Comparison of ENCODE assay signal across 8 cellular contexts in the genomic region with DNA sequence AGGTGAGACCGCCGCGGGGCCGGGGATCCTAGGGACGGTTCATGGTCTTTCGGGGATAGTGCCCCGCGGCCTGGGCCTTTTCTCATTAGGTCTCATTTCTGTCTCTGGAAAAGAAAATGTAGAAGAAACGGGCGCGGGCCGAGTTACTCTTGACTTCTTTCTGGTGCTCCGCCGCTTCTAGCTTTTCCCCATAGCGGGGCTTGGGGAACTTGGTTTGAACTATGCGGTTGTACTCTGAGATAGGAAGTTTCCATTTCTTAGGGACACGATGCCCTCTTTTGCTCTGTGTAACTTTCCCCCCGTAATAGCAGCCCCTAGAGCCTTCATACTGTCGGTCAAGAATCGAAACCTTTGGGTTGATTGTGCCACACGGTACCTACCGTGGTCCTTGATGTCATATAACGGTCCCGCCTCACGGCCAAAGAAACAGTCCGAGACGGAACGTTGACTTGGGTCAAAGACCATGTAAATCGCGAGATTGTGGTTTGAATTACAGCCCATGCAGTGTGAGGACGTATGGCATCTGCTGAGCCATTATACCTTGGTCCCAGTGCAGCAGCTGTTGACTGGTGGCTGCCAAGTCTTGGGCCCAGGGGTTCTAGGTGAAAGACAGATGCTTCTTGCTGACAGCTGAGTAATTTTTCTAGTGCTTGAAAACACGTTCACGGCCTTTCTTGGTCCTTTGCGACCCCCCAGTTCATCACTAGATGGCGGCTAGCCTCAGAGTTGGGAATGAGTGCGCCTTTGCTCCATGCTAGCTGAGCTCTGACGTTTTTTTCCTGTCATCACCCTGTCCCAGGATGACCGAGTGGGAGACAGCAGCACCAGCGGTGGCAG. TPM values are rescaled to one million over a fixed set of nuclear protein-coding genes. Genes with fewer than 3 reads are reported as not detected.
DNase-seq lines count a peak whose midpoint lies in the region; ATAC-seq, FAIRE-seq and TF ChIP-seq lines count a peak whose summit lies in the region.

No MANE protein-coding gene starts in this region.

- ATAC-seq in K562 (peak; percentile 6), HG03442 (IDR thresholded peaks at IDR 0.05; ENCODE audit: unreplicated experiment) (no peak)

- no peaks in the 10 kb centered on the region for H3K9me1 ChIP-seq in K562 (ENCODE audit: control insufficient read depth, insufficient read depth, low read length)

- peaks cover 0 to 2% (median 0%) of the 10 kb centered on the region in 3 donors for H3K27me3 Mint-ChIP-seq in CD14-positive monocyte (ENCODE audit: low read depth in 3 of 3)

- no peak overlapping the region; the same call in 1 of the 2 replicates for H2AFZ ChIP-seq in K562 (ENCODE audit: low read depth, low read length)

- peak overlapping the region; percentile 93 to 96 (median 96) for H3K27ac Mint-ChIP-seq in CD14-positive monocyte

- intact Hi-C loops in CD14-positive monocyte (cut with micrococcal nuclease): loop anchor here in 1 of 2 donors (1.0 to 2.0 kb wide), 2 partner anchors 53 to 83 kb away; a partner anchor contains a TSS
- intact Hi-C loops in K562 (cut with micrococcal nuclease): loop anchor here (5.0 kb wide), 1 partner anchor 205 kb away; a partner anchor contains a TSS

- TF ChIP-seq EP300 in K562 (IDR thresholded peaks at IDR 0.05; ENCODE audit: low read length): no peak

- POLR2A ChIA-PET in K562 (lab: Yijun Ruan, JAX): interaction anchor here (0.6 to 2.0 kb wide), 13 partner anchors 10 to 193 kb away, joined by 3 to 8 read pairs (median 3); a partner anchor contains a TSS

- peak overlapping the region; percentile 92 for H3K9ac ChIP-seq in HUES64 (ENCODE audit: low read depth, low read length)
- H3K9ac ChIP-seq in K562 (ENCODE audit: insufficient read depth in 1 of 2, low read depth in 2 of 2, low read length in 2 of 2): peak overlapping the region; percentile 98 to 99

- H4K20me1 ChIP-seq in K562 (replicated peaks; ENCODE audit: control insufficient read depth, insufficient read depth, low read length): peaks cover 13% of the 10 kb centered on the region

- WGBS in HUES64: 9% methylated on average over 39 of the region's 39 CpGs
- WGBS in K562 (ENCODE audit: insufficient coverage, low coverage, missing lambda C conversion rate): under 1% methylated on average over 38 of the region's 39 CpGs
- WGBS in mesodermal cell (ENCODE audit: insufficient coverage in 2 of 2), 2 experiments: 9% methylated on average over 35 to 36 of the region's 39 CpGs

- H3K27ac ChIP-seq in HUES64 (ENCODE audit: low read depth, low read length) (peak overlapping the region; percentile 66), K562 (ENCODE audit: extremely low read depth, low read depth, low read length) (peak overlapping the region; percentile 93), mesodermal cell (ENCODE audit: low read depth, low read length, severe bottlenecking) (peak overlapping the region; percentile 50)

- TF ChIP-seq RAD21 in K562 (CRISPR knock-in tag; conservative IDR thresholded peaks at IDR 0.05 in 1 of 2, IDR thresholded peaks at IDR 0.05 in 1 of 2): peak in 1 of 2 experiments; percentile 34; a peak in 1 of 4 replicates

- in situ Hi-C loops in K562 (cut with MboI): no loop called here

- H3K4me3 Mint-ChIP-seq in CD14-positive monocyte: peak overlapping the region; percentile 88 to 95

- H3K4me2 ChIP-seq in K562 (ENCODE audit: insufficient read depth, low read length): peak overlapping the region; percentile 100

- H3K9me3 ChIP-seq in HUES64 (ENCODE audit: insufficient read depth, low read depth, low read length) (no peaks in the 10 kb centered on the region), K562 (replicated peaks; ENCODE audit: control insufficient read depth, insufficient read depth, low read depth, low read length) (no peaks in the 10 kb centered on the region), mesodermal cell (ENCODE audit: control insufficient read depth, low read length) (no peaks in the 10 kb centered on the region)

- peaks cover 15% of the 10 kb centered on the region for H3K4me1 ChIP-seq in HUES64 (ENCODE audit: insufficient read depth, low read length)
- H3K4me1 ChIP-seq in K562 (replicated peaks in 1 of 2; ENCODE audit: control insufficient read depth in 2 of 2, insufficient read depth in 2 of 2, low read length in 2 of 2): peaks cover 25 to 34% of the 10 kb centered on the region in 2 experiments
- H3K4me1 ChIP-seq in mesodermal cell (ENCODE audit: control insufficient read depth, insufficient read depth, low read length, poor library complexity, severe bottlenecking): peaks cover 27% of the 10 kb centered on the region

- no peak for DNase-seq in CD14-positive monocyte (ENCODE audit: low spot score)
- peak in 1 of 4 experiments; percentile 59 for DNase-seq in K562 (ENCODE audit: extremely low read depth in 1 of 4, low spot score in 3 of 4)
- DNase-seq in GOT3 (lab: John Stamatoyannopoulos, UW): no peak
- DNase-seq in germinal center (ENCODE audit: low spot score): no peak
- DNase-seq in NCI-H2081 (lab: John Stamatoyannopoulos, UW): no peak

- peak overlapping the region; percentile 80 for H3K4me3 ChIP-seq in HUES64 (ENCODE audit: low read length)
- H3K4me3 ChIP-seq in K562: peak overlapping the region; percentile 92
- H3K4me3 ChIP-seq in mesodermal cell (ENCODE audit: extremely low read depth, insufficient read depth, low read length, poor library complexity, severe bottlenecking): peak overlapping the region; percentile 81

- peaks cover 71% of the 10 kb centered on the region for H3K79me2 ChIP-seq in K562 (ENCODE audit: control insufficient read depth, insufficient read depth, low read length)

- BruUV-seq in K562 (replicated peaks; lab: Mats Ljungman, UMichigan): TSS peak; percentile 69

- TF ChIP-seq CTCF in CD14-positive monocyte (IDR thresholded peaks at IDR 0.05) (no peak), K562 (IDR thresholded peaks at IDR 0.05 in 2 of 3, conservative IDR thresholded peaks at IDR 0.05 in 1 of 3; ENCODE audit: insufficient read depth in 2 of 3, low read depth in 1 of 3, low read length in 3 of 3) (peak; percentile 34 to 42 (median 35); a peak in 5 of 6 replicates)

- H3K4me1 Mint-ChIP-seq in CD14-positive monocyte: peaks cover 31% of the 10 kb centered on the region

- CTCF ChIA-PET in K562 (lab: Yijun Ruan, JAX; ENCODE audit: low intra/inter-chr PET ratio): no interaction called here

- peaks cover 0 to 3% (median 0%) of the 10 kb centered on the region in 7 donors for H3K9me3 Mint-ChIP-seq in CD14-positive monocyte

- peak; percentile 65 for FAIRE-seq in K562 (lab: Jason Lieb, UNC)

- H3K27me3 ChIP-seq in HUES64 (ENCODE audit: insufficient read depth, low read length) (no peaks in the 10 kb centered on the region), K562 (ENCODE audit: control insufficient read depth in 2 of 2, insufficient read depth in 2 of 2, low read length in 2 of 2) (no peaks in the 10 kb centered on the region)

- peaks cover 32 to 47% of the 10 kb centered on the region in 2 donors for H3K36me3 Mint-ChIP-seq in CD14-positive monocyte

- TF ChIP-seq POLR2A in K562 (conservative IDR thresholded peaks at IDR 0.05): no peak

- H3K36me3 ChIP-seq in HUES64 (ENCODE audit: insufficient read depth, low read length) (peaks cover 42% of the 10 kb centered on the region), K562 (ENCODE audit: control insufficient read depth, insufficient read depth, low read length) (peaks cover 49% of the 10 kb centered on the region), mesodermal cell (ENCODE audit: control insufficient read depth, insufficient read depth, low read length) (peaks cover 46% of the 10 kb centered on the region)

RNA-seq across cellular contexts. Expression of a gene that starts 0.5 kb away (rescaled TPM):
- 100 to 1,000 TPM; 485 to 580 TPM for polyA plus RNA-seq in CD14-positive monocyte
- 1,436 TPM for polyA plus RNA-seq in HUES64 (2013, experiment 1 of 2)
- polyA plus RNA-seq in HUES64 (2013, experiment 2 of 2): 1,338 TPM
- 345 and 934 TPM in 2 replicates for total RNA-seq in K562 (2011; cell fraction: chromatin; rRNA removed; ENCODE audit: low replicate concordance)
- total RNA-seq in K562 (2011; cell fraction: nucleolus; rRNA removed): 1,499 and 1,711 TPM in 2 replicates
- 1,436 and 2,256 TPM in 2 replicates for total RNA-seq in K562 (2011; cell fraction: nucleoplasm; rRNA removed)
- 3,570 and 3,842 TPM in 2 replicates for total RNA-seq in K562 (2014; rRNA removed)
- 800 and 1,228 TPM in 2 replicates for total RNA-seq in K562 (2014; rRNA removed; fragmentation: Illumina TruSeq; extraction: Trizol)
- total RNA-seq in K562 (2015; rRNA removed; fragmentation: Illumina TruSeq; extraction: Trizol): 1,556 and 1,583 TPM in 2 replicates
- total RNA-seq in K562 (2021): 2,248 and 2,336 TPM in 2 replicates
- polyA plus RNA-seq in K562 (2011; rRNA removed): 3,238 and 3,879 TPM in 2 replicates
- polyA plus RNA-seq in K562 (2011; cell fraction: cytosol; rRNA removed): 6,312 and 9,379 TPM in 2 replicates
- 1,727 and 2,219 TPM in 2 replicates for polyA plus RNA-seq in K562 (2011; cell fraction: nucleus; rRNA removed)
- polyA plus RNA-seq in K562 (2012): 2,682 and 3,255 TPM in 2 replicates
- 1,865 and 2,679 TPM in 2 replicates for polyA plus RNA-seq in K562 (2014; fragmentation: Illumina TruSeq; extraction: Trizol)
- polyA plus RNA-seq in K562 (2014; fragmentation: Nextera tagmentation; extraction: Ambion mirVana): 1,000 to 10,000 TPM; 2,484 to 2,751 TPM
- 3,494 and 3,885 TPM in 2 replicates for polyA plus RNA-seq in K562 (2014; rRNA removed)
- polyA minus RNA-seq in K562 (2011; rRNA and poly(A)+ RNA removed): 2,086 and 2,630 TPM in 2 replicates
- polyA minus RNA-seq in K562 (2011; cell fraction: cytosol; rRNA and poly(A)+ RNA removed): 1,081 and 1,118 TPM in 2 replicates
- polyA minus RNA-seq in K562 (2011; cell fraction: nucleus; rRNA and poly(A)+ RNA removed): 377 and 605 TPM in 2 replicates
- 1,713 TPM for polyA plus RNA-seq in mesodermal cell (2013, experiment 1 of 2)
- polyA plus RNA-seq in mesodermal cell (2013, experiment 2 of 2): 1,539 TPM

RNA-seq across cellular contexts. Expression of a gene that starts 6.7 kb away (rescaled TPM):
- polyA plus RNA-seq in CD14-positive monocyte (under 1 TPM; 0.13 to 0.72 TPM), K562 (2011; rRNA removed) (0.21 and 0.28 TPM in 2 replicates), K562 (2014; fragmentation: Illumina TruSeq; extraction: Trizol) (0.10 TPM in 1 of 2 replicates, not detected in the other), K562 (2014; fragmentation: Nextera tagmentation; extraction: Ambion mirVana) (not detected), K562 (2014; rRNA removed) (0.57 and 0.73 TPM in 2 replicates)
- 2.0 TPM for polyA plus RNA-seq in HUES64 (2013, experiment 1 of 2)
- 2.8 TPM for polyA plus RNA-seq in HUES64 (2013, experiment 2 of 2)
- total RNA-seq in K562 (2011; cell fraction: chromatin; rRNA removed; ENCODE audit: low replicate concordance): 1.00 TPM in 1 of 2 replicates, not detected in the other
- 0.83 and 1.1 TPM in 2 replicates for total RNA-seq in K562 (2011; cell fraction: nucleolus; rRNA removed)
- total RNA-seq in K562 (2011; cell fraction: nucleoplasm; rRNA removed): 0.31 and 0.37 TPM in 2 replicates
- total RNA-seq in K562 (2014; rRNA removed) (1.8 and 2.1 TPM in 2 replicates), K562 (2014; rRNA removed; fragmentation: Illumina TruSeq; extraction: Trizol) (not detected in 2 replicates), K562 (2015; rRNA removed; fragmentation: Illumina TruSeq; extraction: Trizol) (0.11 TPM in 2 replicates), K562 (2021) (0.54 and 1.2 TPM in 2 replicates)
- polyA plus RNA-seq in K562 (2011; cell fraction: cytosol; rRNA removed): 0.55 and 3.2 TPM in 2 replicates
- polyA plus RNA-seq in K562 (2011; cell fraction: nucleus; rRNA removed): 0.62 and 1.3 TPM in 2 replicates
- polyA plus RNA-seq in K562 (2012): 0.43 and 1.1 TPM in 2 replicates
- not detected in 2 replicates for polyA minus RNA-seq in K562 (2011; rRNA and poly(A)+ RNA removed)
- 0.67 and 1.1 TPM in 2 replicates for polyA minus RNA-seq in K562 (2011; cell fraction: cytosol; rRNA and poly(A)+ RNA removed)
- 0.44 and 0.54 TPM in 2 replicates for polyA minus RNA-seq in K562 (2011; cell fraction: nucleus; rRNA and poly(A)+ RNA removed)
- polyA plus RNA-seq in mesodermal cell (2013, experiment 1 of 2): 2.8 TPM
- 2.1 TPM for polyA plus RNA-seq in mesodermal cell (2013, experiment 2 of 2)

RNA-seq across cellular contexts. Expression of a gene that starts 7.9 kb away (rescaled TPM):
- polyA plus RNA-seq in CD14-positive monocyte (not detected), K562 (2011; rRNA removed) (not detected in 2 replicates), K562 (2014; fragmentation: Illumina TruSeq; extraction: Trizol) (not detected in 2 replicates), K562 (2014; fragmentation: Nextera tagmentation; extraction: Ambion mirVana) (not detected), K562 (2014; rRNA removed) (not detected in 2 replicates)
- polyA plus RNA-seq in HUES64 (2013, experiment 1 of 2): not detected
- not detected for polyA plus RNA-seq in HUES64 (2013, experiment 2 of 2)
- total RNA-seq in K562 (2011; cell fraction: chromatin; rRNA removed; ENCODE audit: low replicate concordance): 0.46 and 1.3 TPM in 2 replicates
- total RNA-seq in K562 (2011; cell fraction: nucleolus; rRNA removed): 3.0 and 3.7 TPM in 2 replicates
- total RNA-seq in K562 (2011; cell fraction: nucleoplasm; rRNA removed): 1.4 TPM in 1 of 2 replicates, not detected in the other
- total RNA-seq in K562 (2014; rRNA removed) (0.37 TPM in 1 of 2 replicates, not detected in the other), K562 (2014; rRNA removed; fragmentation: Illumina TruSeq; extraction: Trizol) (not detected in 2 replicates), K562 (2015; rRNA removed; fragmentation: Illumina TruSeq; extraction: Trizol) (not detected in 2 replicates), K562 (2021) (0.31 and 0.33 TPM in 2 replicates)
- polyA plus RNA-seq in K562 (2011; cell fraction: cytosol; rRNA removed): not detected in 2 replicates
- polyA plus RNA-seq in K562 (2011; cell fraction: nucleus; rRNA removed): 0.11 and 0.23 TPM in 2 replicates
- polyA plus RNA-seq in K562 (2012): not detected in 2 replicates
- not detected in 2 replicates for polyA minus RNA-seq in K562 (2011; rRNA and poly(A)+ RNA removed)
- not detected in 2 replicates for polyA minus RNA-seq in K562 (2011; cell fraction: cytosol; rRNA and poly(A)+ RNA removed)
- 1.3 and 1.6 TPM in 2 replicates for polyA minus RNA-seq in K562 (2011; cell fraction: nucleus; rRNA and poly(A)+ RNA removed)
- not detected for polyA plus RNA-seq in mesodermal cell (2013, experiment 1 of 2)
- polyA plus RNA-seq in mesodermal cell (2013, experiment 2 of 2): not detected

RNA-seq across cellular contexts. Expression of a gene that starts 20.9 kb away (rescaled TPM):
- polyA plus RNA-seq in CD14-positive monocyte: 1 to 10 TPM; 1.2 to 3.1 TPM
- 3.8 TPM for polyA plus RNA-seq in HUES64 (2013, experiment 1 of 2)
- 5.7 TPM for polyA plus RNA-seq in HUES64 (2013, experiment 2 of 2)
- 57.9 and 99.5 TPM in 2 replicates for total RNA-seq in K562 (2011; cell fraction: chromatin; rRNA removed; ENCODE audit: low replicate concordance)
- total RNA-seq in K562 (2011; cell fraction: nucleolus; rRNA removed): 56.2 and 62.2 TPM in 2 replicates
- 46.1 and 46.3 TPM in 2 replicates for total RNA-seq in K562 (2011; cell fraction: nucleoplasm; rRNA removed)
- total RNA-seq in K562 (2014; rRNA removed): 35.0 and 44.2 TPM in 2 replicates
- total RNA-seq in K562 (2014; rRNA removed; fragmentation: Illumina TruSeq; extraction: Trizol): 23.0 and 23.2 TPM in 2 replicates
- 22.1 and 22.9 TPM in 2 replicates for total RNA-seq in K562 (2015; rRNA removed; fragmentation: Illumina TruSeq; extraction: Trizol)
- 40.9 and 43.4 TPM in 2 replicates for total RNA-seq in K562 (2021)
- polyA plus RNA-seq in K562 (2011; rRNA removed): 23.4 and 27.1 TPM in 2 replicates
- 17.0 and 29.0 TPM in 2 replicates for polyA plus RNA-seq in K562 (2011; cell fraction: cytosol; rRNA removed)
- 16.4 and 25.4 TPM in 2 replicates for polyA plus RNA-seq in K562 (2011; cell fraction: nucleus; rRNA removed)
- polyA plus RNA-seq in K562 (2012): 15.7 and 20.2 TPM in 2 replicates
- 24.6 and 25.6 TPM in 2 replicates for polyA plus RNA-seq in K562 (2014; fragmentation: Illumina TruSeq; extraction: Trizol)
- polyA plus RNA-seq in K562 (2014; fragmentation: Nextera tagmentation; extraction: Ambion mirVana): 1 to 10 TPM; 5.8 to 7.1 TPM
- 20.8 and 27.5 TPM in 2 replicates for polyA plus RNA-seq in K562 (2014; rRNA removed)
- polyA minus RNA-seq in K562 (2011; rRNA and poly(A)+ RNA removed): 30.5 and 38.2 TPM in 2 replicates
- polyA minus RNA-seq in K562 (2011; cell fraction: cytosol; rRNA and poly(A)+ RNA removed): 12.7 and 26.2 TPM in 2 replicates
- polyA minus RNA-seq in K562 (2011; cell fraction: nucleus; rRNA and poly(A)+ RNA removed): 18.0 and 21.0 TPM in 2 replicates
- polyA plus RNA-seq in mesodermal cell (2013, experiment 1 of 2): 10.5 TPM
- polyA plus RNA-seq in mesodermal cell (2013, experiment 2 of 2): 6.7 TPM

RNA-seq across cellular contexts. Expression of a gene that starts 25.0 kb away (rescaled TPM):
- polyA plus RNA-seq in CD14-positive monocyte (under 1 TPM; 0.28 to 0.41 TPM), K562 (2011; rRNA removed) (0.96 and 0.98 TPM in 2 replicates), K562 (2014; fragmentation: Illumina TruSeq; extraction: Trizol) (0.24 and 0.36 TPM in 2 replicates), K562 (2014; fragmentation: Nextera tagmentation; extraction: Ambion mirVana) (under 1 TPM in 1 of 2 experiments, not detected in 1; 0.06 TPM), K562 (2014; rRNA removed) (0.56 and 0.63 TPM in 2 replicates)
- polyA plus RNA-seq in HUES64 (2013, experiment 1 of 2): 1.8 TPM
- polyA plus RNA-seq in HUES64 (2013, experiment 2 of 2): 1.3 TPM
- total RNA-seq in K562 (2011; cell fraction: chromatin; rRNA removed; ENCODE audit: low replicate concordance): 4.1 and 7.1 TPM in 2 replicates
- total RNA-seq in K562 (2011; cell fraction: nucleolus; rRNA removed): 3.7 and 6.0 TPM in 2 replicates
- total RNA-seq in K562 (2011; cell fraction: nucleoplasm; rRNA removed): 1.8 and 2.1 TPM in 2 replicates
- total RNA-seq in K562 (2014; rRNA removed) (0.45 and 0.98 TPM in 2 replicates), K562 (2014; rRNA removed; fragmentation: Illumina TruSeq; extraction: Trizol) (0.22 and 0.29 TPM in 2 replicates), K562 (2015; rRNA removed; fragmentation: Illumina TruSeq; extraction: Trizol) (0.43 and 0.57 TPM in 2 replicates), K562 (2021) (0.89 and 0.96 TPM in 2 replicates)
- polyA plus RNA-seq in K562 (2011; cell fraction: cytosol; rRNA removed): 0.81 and 2.7 TPM in 2 replicates
- polyA plus RNA-seq in K562 (2011; cell fraction: nucleus; rRNA removed): 3.2 and 8.8 TPM in 2 replicates
- 1.0 and 2.0 TPM in 2 replicates for polyA plus RNA-seq in K562 (2012)
- 0.74 and 0.93 TPM in 2 replicates for polyA minus RNA-seq in K562 (2011; rRNA and poly(A)+ RNA removed)
- polyA minus RNA-seq in K562 (2011; cell fraction: cytosol; rRNA and poly(A)+ RNA removed): 0.57 and 0.82 TPM in 2 replicates
- polyA minus RNA-seq in K562 (2011; cell fraction: nucleus; rRNA and poly(A)+ RNA removed): 1.5 and 2.1 TPM in 2 replicates
- polyA plus RNA-seq in mesodermal cell (2013, experiment 1 of 2): 1.6 TPM
- polyA plus RNA-seq in mesodermal cell (2013, experiment 2 of 2): 1.2 TPM
